ENCODE assay signal across 8 cellular contexts in genomic region chr12:55659486-55660385, GRCh38. TPM values are rescaled to one million over a fixed set of nuclear protein-coding genes. Genes with fewer than 3 reads are reported as not detected.
A peak's percentile ranks its signal among the peaks of the same experiment; 100 is the strongest.
DNase-seq lines count a peak whose midpoint lies in the region; ATAC-seq and TF ChIP-seq lines count a peak whose summit lies in the region.
"Had no signal": no experiment of that assay in that cellular context is flagged by ENCODE, and none has a peak within 500 bp of the region (broad histone marks: within the 10 kb centered on the region; RNA-seq: fewer than 3 reads in every experiment).

No MANE protein-coding gene starts in this region.

- H3K4me3 ChIP-seq in GM12875 (ENCODE audit: low read depth, low read length) (no peak overlapping the region), coronary artery (no peak overlapping the region)

- peak overlapping the region in 1 of 2 donors; percentile 45 for H3K27ac ChIP-seq in coronary artery
- H3K27ac ChIP-seq: neutrophil had no signal

- DNase-seq in NCI-H446 treated with DMSO at 0.1 percent for 48 hours (lab: John Stamatoyannopoulos, UW) (peak; percentile 15), retina (peak; percentile 18), coronary artery (ENCODE audit: low spot score) (no peak), DMS79 treated with DMSO at 0.1 percent for 48 hours (lab: John Stamatoyannopoulos, UW) (no peak)

- peak; percentile 23 for ATAC-seq in esophagus mucosa
- no peak for ATAC-seq in HG02759 (IDR thresholded peaks at IDR 0.05; ENCODE audit: unreplicated experiment)

- TF ChIP-seq CTCF in GM12875 (IDR thresholded peaks at IDR 0.05; ENCODE audit: borderline replicate concordance, insufficient read depth, low read depth, low read length), result peak; percentile 64
- no peak for TF ChIP-seq CTCF in coronary artery (IDR thresholded peaks at IDR 0.05)

RNA-seq across cellular contexts. Expression of gene OR10P1, which starts 23.0 kb away (rescaled TPM):
- total RNA-seq in esophagus mucosa, result not detected

RNA-seq across cellular contexts. Expression of gene ITGA7, which starts 48.0 kb away (rescaled TPM):
- 6.7 TPM for total RNA-seq in esophagus mucosa

RNA-seq across cellular contexts. Expression of gene BLOC1S1, which starts 56.1 kb away (rescaled TPM):
- total RNA-seq in esophagus mucosa, result 109 TPM

Comparison
In these comparisons a context has a peak if more than half of its experiments do, and no peak if none do; other contexts are left out.
1. DNase-seq: peak in NCI-H446 treated with DMSO at 0.1 percent for 48 hours (single experiment) and retina (single experiment); none in coronary artery (single experiment) and DMS79 treated with DMSO at 0.1 percent for 48 hours (single experiment).